1 cellular context compared by ENCODE assay signal in the genomic region with DNA sequence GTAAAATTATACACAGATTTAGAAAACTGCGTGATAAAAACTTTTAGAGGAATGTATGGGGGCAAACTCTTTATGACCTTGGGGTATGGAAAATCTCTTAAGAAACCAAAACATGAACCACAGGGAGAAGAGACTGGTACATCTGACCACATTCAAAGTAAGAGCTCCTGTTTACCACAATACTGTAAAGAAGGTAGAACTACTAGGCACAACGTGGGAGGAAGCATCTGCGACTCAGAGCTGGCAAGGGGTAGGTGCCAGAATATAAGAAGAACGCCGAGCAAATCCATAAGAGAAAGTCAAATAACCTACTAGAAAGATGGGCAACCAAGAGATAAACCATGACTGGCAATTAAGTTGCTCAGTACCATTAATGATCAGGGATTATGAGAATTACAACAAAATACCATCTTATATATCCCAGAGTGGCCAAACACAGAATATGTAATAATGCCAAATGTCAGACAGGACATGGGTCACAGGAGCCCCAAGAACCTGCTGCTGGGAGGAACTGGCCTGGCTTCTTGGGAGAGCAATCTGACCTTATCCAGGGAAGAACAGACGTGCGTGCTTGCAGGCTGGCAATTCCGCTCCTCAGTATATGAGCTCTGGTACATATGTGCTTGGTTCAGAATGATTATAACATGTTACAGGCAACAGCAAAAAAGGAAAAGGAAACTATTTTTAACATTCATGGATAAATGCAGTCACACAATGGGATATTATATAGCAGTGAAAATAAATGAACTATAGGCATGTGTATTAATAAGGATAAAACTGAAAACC.
TF ChIP-seq lines count a peak whose summit lies in the region.

No MANE protein-coding gene starts in this region.

TF ChIP-seq in GM12891, 5 proteins besides CTCF, POLR2A, EP300 and RAD21:
- no peak for TF ChIP-seq TAF1 (IDR thresholded peaks at IDR 0.05; ENCODE audit: low read depth, low read length)
- TF ChIP-seq POLR2AphosphoS5 (IDR thresholded peaks at IDR 0.05; ENCODE audit: low read depth, low read length), result no peak
- no peak for TF ChIP-seq PAX5 (IDR thresholded peaks at IDR 0.05; ENCODE audit: insufficient read depth, low read length, severe bottlenecking)
- no peak for TF ChIP-seq SPI1 (IDR thresholded peaks at IDR 0.05; ENCODE audit: low read depth, low read length)
- no peak for TF ChIP-seq POU2F2 (IDR thresholded peaks at IDR 0.05; ENCODE audit: low read depth, low read length)
TF ChIP-seq in GM12891: peak in this region for 0.
